1 cellular context compared by ENCODE assay signal in genomic region chr5:128446-128845, GRCh38.
TF ChIP-seq lines count a peak whose summit lies in the region.

No MANE protein-coding gene starts in this region.

TF ChIP-seq in H1, 55 proteins besides CTCF, POLR2A, EP300 and RAD21 (continued from another document):
- TF ChIP-seq NRF1 (IDR thresholded peaks at IDR 0.05; ENCODE audit: low read depth, low read length) (no peak), CHD7 (IDR thresholded peaks at IDR 0.05; ENCODE audit: insufficient replicate concordance, low read length) (no peak), ZNF274 (IDR thresholded peaks at IDR 0.05; ENCODE audit: borderline replicate concordance, extremely low read depth, low read length) (no peak), E2F6 (IDR thresholded peaks at IDR 0.05) (no peak), TBP (IDR thresholded peaks at IDR 0.05; ENCODE audit: low read depth, low read length) (no peak), ASH2L (IDR thresholded peaks at IDR 0.05; ENCODE audit: low read length) (no peak), POLR2AphosphoS5 (IDR thresholded peaks at IDR 0.05; ENCODE audit: low read depth, low read length) (no peak), MAX (IDR thresholded peaks at IDR 0.05) (no peak), USF2 (IDR thresholded peaks at IDR 0.05; ENCODE audit: low read length) (no peak), CBX8 (IDR thresholded peaks at IDR 0.05; ENCODE audit: borderline replicate concordance, low read depth, low read length) (no peak), SIRT6 (IDR thresholded peaks at IDR 0.05; ENCODE audit: low read length) (no peak), ATF3 (IDR thresholded peaks at IDR 0.05; ENCODE audit: insufficient read depth, low read depth, low read length) (no peak), EGR1 (IDR thresholded peaks at IDR 0.05; ENCODE audit: borderline replicate concordance, low read depth, low read length) (no peak), CBX5 (IDR thresholded peaks at IDR 0.05; ENCODE audit: low read depth, low read length) (no peak), BRCA1 (IDR thresholded peaks at IDR 0.05; ENCODE audit: low read depth, low read length) (no peak), CHD1 (IDR thresholded peaks at IDR 0.05; ENCODE audit: low read depth, low read length) (no peak), TAF7 (optimal IDR thresholded peaks at IDR 0.05; ENCODE audit: borderline replicate concordance, low read depth, low read length) (no peak), RNF2 (IDR thresholded peaks at IDR 0.05; ENCODE audit: borderline replicate concordance, low read depth, low read length, missing control alignments, poor library complexity, severe bottlenecking) (no peak)
TF ChIP-seq in H1: peak in this region for 0.
